ENCODE assay signal across 20 cellular contexts in the genomic region with DNA sequence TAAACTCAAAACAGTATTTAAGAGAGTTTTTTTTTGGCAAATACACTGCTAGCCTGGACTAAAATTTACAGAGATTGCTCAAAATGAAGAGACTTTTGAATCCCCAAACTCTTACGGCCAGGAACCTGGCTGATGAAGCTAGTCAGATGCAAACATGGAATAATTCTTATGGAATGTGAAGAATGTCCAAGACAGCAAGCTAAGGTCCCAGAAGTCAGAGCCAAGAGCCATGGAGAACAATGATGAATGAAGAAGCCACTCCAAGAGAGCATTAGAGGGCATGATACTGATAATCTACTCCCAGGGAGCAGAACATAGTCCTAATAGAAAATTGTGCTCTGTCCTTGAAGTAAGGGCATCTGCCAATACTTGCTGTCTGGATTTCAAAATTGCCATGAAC.
DNase-seq lines count a peak whose midpoint lies in the region; ATAC-seq and TF ChIP-seq lines count a peak whose summit lies in the region.
"Had no signal": no experiment of that assay in that cellular context is flagged by ENCODE, and none has a peak within 500 bp of the region (broad histone marks: within the 10 kb centered on the region; RNA-seq: fewer than 3 reads in every experiment).

No MANE protein-coding gene starts in this region.

- POLR2A ChIA-PET in activated CD4-positive, alpha-beta memory T cell treated with anti-CD3 and anti-CD28 coated beads for 36 hours (lab: Charles Lee), result no interaction called here

- no peak overlapping the region for H3K4me3 Mint-ChIP-seq in chondrocyte (ENCODE audit: unreplicated experiment)
- H3K4me3 Mint-ChIP-seq in activated CD4-positive, alpha-beta memory T cell treated with anti-CD3 and anti-CD28 coated beads for 36 hours, result no peak overlapping the region
- H3K4me3 Mint-ChIP-seq: activated T-helper 17 cell treated with anti-CD3 and anti-CD28 coated beads, Interleukin-2, amount 50 U/mL, for 72 hours; CD4-positive, alpha-beta T cell; WTC11 had no signal

- no peaks in the 10 kb centered on the region for H3K36me3 Mint-ChIP-seq in chondrocyte (ENCODE audit: low read depth)
- no peaks in the 10 kb centered on the region for H3K36me3 Mint-ChIP-seq in activated CD4-positive, alpha-beta memory T cell treated with anti-CD3 and anti-CD28 coated beads for 36 hours
- H3K36me3 Mint-ChIP-seq: WTC11 had no signal

- CTCF ChIA-PET in activated CD4-positive, alpha-beta memory T cell treated with anti-CD3 and anti-CD28 coated beads for 36 hours (lab: Charles Lee), result no interaction called here

- no peaks in the 10 kb centered on the region for H3K4me1 ChIP-seq in Karpas-422 (ENCODE audit: low read length)
- H3K4me1 ChIP-seq: colonic mucosa, transverse colon had no signal

- H3K36me3 ChIP-seq in Karpas-422 (ENCODE audit: insufficient read depth, low read length), result no peaks in the 10 kb centered on the region
- H3K36me3 ChIP-seq: colonic mucosa, transverse colon had no signal

- no peaks in the 10 kb centered on the region for H3K27me3 ChIP-seq in Karpas-422 (ENCODE audit: low read length)
- H3K27me3 ChIP-seq: colonic mucosa, transverse colon had no signal

- H3K27me3 Mint-ChIP-seq in chondrocyte (ENCODE audit: low read depth), result no peaks in the 10 kb centered on the region
- H3K27me3 Mint-ChIP-seq in activated CD4-positive, alpha-beta memory T cell treated with anti-CD3 and anti-CD28 coated beads for 36 hours, result no peaks in the 10 kb centered on the region
- H3K27me3 Mint-ChIP-seq: activated T-helper 17 cell treated with anti-CD3 and anti-CD28 coated beads, Interleukin-2, amount 50 U/mL, for 72 hours; CD4-positive, alpha-beta T cell had no signal

- ATAC-seq in GM21723 (IDR thresholded peaks at IDR 0.05; ENCODE audit: unreplicated experiment), result no peak
- ATAC-seq: activated T-helper 17 cell treated with anti-CD3 and anti-CD28 coated beads, Interleukin-2, amount 50 U/mL, for 72 hours; mucosa of descending colon; WTC11 had no signal

- H4K20me1 ChIP-seq in Karpas-422 (ENCODE audit: insufficient read depth, low read depth, low read length), result no peaks in the 10 kb centered on the region

- no peaks in the 10 kb centered on the region for H3K9me3 Mint-ChIP-seq in chondrocyte (ENCODE audit: low read depth)
- H3K9me3 Mint-ChIP-seq in activated CD4-positive, alpha-beta memory T cell treated with anti-CD3 and anti-CD28 coated beads for 36 hours, result no peaks in the 10 kb centered on the region
- H3K9me3 Mint-ChIP-seq: activated T-helper 17 cell treated with anti-CD3 and anti-CD28 coated beads, Interleukin-2, amount 50 U/mL, for 72 hours; CD4-positive, alpha-beta T cell had no signal

- H3K27ac ChIP-seq in Karpas-422 (ENCODE audit: low read length), result no peak overlapping the region
- H3K27ac ChIP-seq: colonic mucosa, skin epidermis, transverse colon had no signal

- H3K27ac Mint-ChIP-seq in chondrocyte (ENCODE audit: unreplicated experiment), result peak overlapping the region; percentile 10
- no peak overlapping the region for H3K27ac Mint-ChIP-seq in activated CD4-positive, alpha-beta memory T cell treated with anti-CD3 and anti-CD28 coated beads for 36 hours
- H3K27ac Mint-ChIP-seq: activated T-helper 17 cell treated with anti-CD3 and anti-CD28 coated beads, Interleukin-2, amount 50 U/mL, for 72 hours; CD4-positive, alpha-beta T cell; WTC11 had no signal

- H3K9me3 ChIP-seq in Karpas-422 (ENCODE audit: low read length), result peaks cover 10% of the 10 kb centered on the region
- H3K9me3 ChIP-seq: colonic mucosa, mucosa of descending colon, transverse colon had no signal

- DNase-seq in A172 (ENCODE audit: low spot score) (peak; percentile 51), HT1080 (ENCODE audit: low read depth) (peak; percentile 64), chondrocyte (ENCODE audit: low spot score) (no peak), kidney tubule cell (ENCODE audit: low spot score) (peak; percentile 2), GDM1 (lab: John Stamatoyannopoulos, UW) (no peak), Karpas-422 (no peak)
- no peak for DNase-seq in activated CD4-positive, alpha-beta memory T cell treated with anti-CD3 and anti-CD28 coated beads for 36 hours
- DNase-seq: activated CD8-positive, alpha-beta memory T cell treated with anti-CD3 and anti-CD28 coated beads for 24 hours; CD4-positive, alpha-beta T cell; colonic mucosa; DMS79; mucosa of descending colon; NCI-H345; NK-92 treated with Interleukin-12 subunit alpha and Interleukin-12 subunit beta, amount 100 ng/mL, for 24 hours; T-helper 1 cell; transverse colon had no signal

- peaks cover 16% of the 10 kb centered on the region for H3K4me1 Mint-ChIP-seq in chondrocyte (ENCODE audit: low read depth)
- no peaks in the 10 kb centered on the region for H3K4me1 Mint-ChIP-seq in activated CD4-positive, alpha-beta memory T cell treated with anti-CD3 and anti-CD28 coated beads for 36 hours (ENCODE audit: low read depth)
- H3K4me1 Mint-ChIP-seq: activated T-helper 17 cell treated with anti-CD3 and anti-CD28 coated beads, Interleukin-2, amount 50 U/mL, for 72 hours had no signal

- intact Hi-C loops in activated CD4-positive, alpha-beta memory T cell treated with anti-CD3 and anti-CD28 coated beads for 36 hours (cut with micrococcal nuclease), result no loop called here

- H3K4me2 ChIP-seq in Karpas-422 (ENCODE audit: low read depth, low read length, poor library complexity, severe bottlenecking), result no peak overlapping the region

- no peaks in the 10 kb centered on the region for H3K79me2 ChIP-seq in Karpas-422 (ENCODE audit: low read length)

- no peak overlapping the region for H3K9ac ChIP-seq in Karpas-422 (ENCODE audit: low read length)

- no peaks in the 10 kb centered on the region; the same call in 1 of the 2 replicates for H3K9me2 ChIP-seq in Karpas-422 (replicated peaks; ENCODE audit: insufficient read depth, low read length)

- H2AFZ ChIP-seq in Karpas-422 (ENCODE audit: low read length), result no peak overlapping the region

- TF ChIP-seq CTCF in chondrocyte (IDR thresholded peaks at IDR 0.05), result no peak

- no peak overlapping the region for H3K4me3 ChIP-seq in Karpas-422 (ENCODE audit: low read length)
- H3K4me3 ChIP-seq: colonic mucosa, mucosa of descending colon, skin epidermis, transverse colon had no signal

Comparison
In these comparisons a context has a peak if more than half of its experiments do, and no peak if none do; other contexts are left out.
1. DNase-seq: peak in A172 (single experiment), HT1080 (single experiment) and kidney tubule cell (single experiment); none in chondrocyte (single experiment), GDM1 (single experiment), Karpas-422 (single experiment) and activated CD4-positive, alpha-beta memory T cell treated with anti-CD3 and anti-CD28 coated beads for 36 hours (single experiment).